Comparison of ENCODE assay signal across 25 cellular contexts in genomic region chr16:10531582-10531981, GRCh38. TPM values are rescaled to one million over a fixed set of nuclear protein-coding genes. Genes with fewer than 3 reads are reported as not detected.
DNase-seq lines count a peak whose midpoint lies in the region; ATAC-seq, FAIRE-seq and TF ChIP-seq lines count a peak whose summit lies in the region.
"Had no signal": no experiment of that assay in that cellular context is flagged by ENCODE, and none has a peak within 500 bp of the region (broad histone marks: within the 10 kb centered on the region; RNA-seq: fewer than 3 reads in every experiment).

No MANE protein-coding gene starts in this region.

- H3K27me3 ChIP-seq in left ventricle myocardium inferior (ENCODE audit: low read depth), result no peaks in the 10 kb centered on the region
- peaks cover 25 to 40% of the 10 kb centered on the region in 2 experiments for H3K27me3 ChIP-seq in K562 (ENCODE audit: control insufficient read depth in 2 of 2, insufficient read depth in 2 of 2, low read length in 2 of 2)
- H3K27me3 ChIP-seq: BE2C, BLaER1 had no signal

- DNase-seq in left ventricle myocardium inferior (no peak), left cardiac atrium (no peak), K562 (ENCODE audit: extremely low read depth in 1 of 4, low spot score in 3 of 4) (no peak), 8988T (no peak)
- DNase-seq: ACHN; BE2C; C1 segment of cervical spinal cord; CD4-positive, alpha-beta memory T cell; CD4-positive, CD25-positive, alpha-beta regulatory T cell; CD8-positive, alpha-beta memory T cell; COR-L47; DMS 273 treated with DMSO at 0.1 percent for 48 hours; DMS153; DMS53; DMS79; DND-41; EL; GDM1 had no signal

- H4K20me1 ChIP-seq in K562 (replicated peaks; ENCODE audit: control insufficient read depth, insufficient read depth, low read length), result 0 out of 2 replicates have a peak, but pooled peaks cover 5% of the 10 kb centered on the region
- H4K20me1 ChIP-seq: BLaER1 had no signal

- POLR2A ChIA-PET in HEK293 (lab: Yijun Ruan, JAX) (no interaction called here), K562 (lab: Yijun Ruan, JAX) (no interaction called here)

- H3K4me1 ChIP-seq in left ventricle myocardium inferior, result peaks cover 38% of the 10 kb centered on the region
- no peaks in the 10 kb centered on the region for H3K4me1 ChIP-seq in HEK293 (ENCODE audit: control insufficient read depth, insufficient read depth, low read length)
- no peaks in the 10 kb centered on the region for H3K4me1 ChIP-seq in K562 (replicated peaks in 1 of 2; ENCODE audit: control insufficient read depth in 2 of 2, insufficient read depth in 2 of 2, low read length in 2 of 2)
- H3K4me1 ChIP-seq: BE2C, BLaER1 had no signal

- intact Hi-C loops in left ventricle myocardium inferior (cut with micrococcal nuclease), result no loop called here
- intact Hi-C loops in left cardiac atrium (cut with DNase I), result no loop called here
- intact Hi-C loops in K562 (cut with micrococcal nuclease), result no loop called here

- H3K79me2 ChIP-seq in K562 (ENCODE audit: control insufficient read depth, insufficient read depth, low read length), result no peaks in the 10 kb centered on the region

- H3K9me3 ChIP-seq in left ventricle myocardium inferior (replicated peaks), result no peaks in the 10 kb centered on the region
- no peaks in the 10 kb centered on the region for H3K9me3 ChIP-seq in HEK293 (ENCODE audit: control insufficient read depth, insufficient read depth, low read depth, low read length)
- no peaks in the 10 kb centered on the region for H3K9me3 ChIP-seq in K562 (replicated peaks; ENCODE audit: control insufficient read depth, insufficient read depth, low read depth, low read length)
- H3K9me3 ChIP-seq: BE2C, BLaER1 had no signal

- no peak overlapping the region for H3K4me3 ChIP-seq in left ventricle myocardium inferior
- no peak overlapping the region for H3K4me3 ChIP-seq in HEK293 (ENCODE audit: low read depth, low read length)
- H3K4me3 ChIP-seq in K562, result no peak overlapping the region
- H3K4me3 ChIP-seq: BLaER1 had no signal

- no peak for ATAC-seq in left cardiac atrium
- ATAC-seq in K562, result no peak
- ATAC-seq in HG03095 (IDR thresholded peaks at IDR 0.05; ENCODE audit: unreplicated experiment), result no peak

- H3K9me1 ChIP-seq in K562 (ENCODE audit: control insufficient read depth, insufficient read depth, low read length), result no peaks in the 10 kb centered on the region

- H3K27ac ChIP-seq in left ventricle myocardium inferior (replicated peaks) (peak overlapping the region; percentile 82), HEK293 (ENCODE audit: extremely low read depth, low read depth, low read length) (no peak overlapping the region), K562 (ENCODE audit: extremely low read depth, low read depth, low read length) (no peak overlapping the region)
- H3K27ac ChIP-seq: 22Rv1, BLaER1 had no signal

- H3K9ac ChIP-seq in K562 (ENCODE audit: insufficient read depth in 1 of 2, low read depth in 2 of 2, low read length in 2 of 2), result no peak overlapping the region
- H3K9ac ChIP-seq: BLaER1 had no signal

- TF ChIP-seq CTCF in left ventricle myocardium inferior (IDR thresholded peaks at IDR 0.05; ENCODE audit: borderline replicate concordance) (no peak), HEK293 (tag by site-specific recombination; IDR thresholded peaks at IDR 0.05) (no peak), K562 (IDR thresholded peaks at IDR 0.05 in 2 of 3, conservative IDR thresholded peaks at IDR 0.05 in 1 of 3; ENCODE audit: insufficient read depth in 2 of 3, low read depth in 1 of 3, low read length in 3 of 3) (no peak)

- CTCF ChIA-PET in HEK293 (lab: Yijun Ruan, JAX), result interaction anchor here (0.7 to 4.2 kb wide), 2 partner anchors 10 to 23 kb away, joined by 3 to 17 read pairs; no protein-coding TSS in a partner anchor
- CTCF ChIA-PET in K562 (lab: Yijun Ruan, JAX; ENCODE audit: low intra/inter-chr PET ratio), result no interaction called here

- TF ChIP-seq POLR2A in K562 (conservative IDR thresholded peaks at IDR 0.05), result no peak

- BruUV-seq in K562 (replicated peaks; lab: Mats Ljungman, UMichigan), result no TSS peak

- no peak overlapping the region for H3K4me2 ChIP-seq in K562 (ENCODE audit: insufficient read depth, low read length)
- H3K4me2 ChIP-seq: BLaER1 had no signal

- TF ChIP-seq RAD21 in K562 (CRISPR knock-in tag; conservative IDR thresholded peaks at IDR 0.05 in 1 of 2, IDR thresholded peaks at IDR 0.05 in 1 of 2), result no peak

- no peak for FAIRE-seq in K562 (lab: Jason Lieb, UNC)
- FAIRE-seq: A204.1, GM12891 had no signal

- no peak for TF ChIP-seq EP300 in K562 (IDR thresholded peaks at IDR 0.05; ENCODE audit: low read length)

- H3K36me3 ChIP-seq in left ventricle myocardium inferior (peaks cover 94% of the 10 kb centered on the region), HEK293 (ENCODE audit: control insufficient read depth in 2 of 2, insufficient read depth in 1 of 2, low read length in 2 of 2) (peaks cover 0 to 17% of the 10 kb centered on the region in 2 experiments; a peak in 2 of 3 replicates), K562 (ENCODE audit: control insufficient read depth, insufficient read depth, low read length) (no peaks in the 10 kb centered on the region)
- H3K36me3 ChIP-seq: BE2C, BLaER1 had no signal

- in situ Hi-C loops in K562 (cut with MboI), result no loop called here

- H2AFZ ChIP-seq in K562 (ENCODE audit: low read depth, low read length), result no peak overlapping the region

TF ChIP-seq in HEK293, 187 proteins besides CTCF, POLR2A, EP300 and RAD21:
- TF ChIP-seq ZNF24 (tag by site-specific recombination; IDR thresholded peaks at IDR 0.05) (peak; percentile 40; the same call in 1 of the 2 replicates), ZNF549 (tag by site-specific recombination; IDR thresholded peaks at IDR 0.05) (no peak), ZSCAN23 (tag by site-specific recombination; IDR thresholded peaks at IDR 0.05) (no peak), ZNF391 (tag by site-specific recombination; IDR thresholded peaks at IDR 0.05; ENCODE audit: borderline replicate concordance, low read depth) (no peak), HOXD13 (CRISPR knock-in tag; IDR thresholded peaks at IDR 0.05; ENCODE audit: borderline replicate concordance) (no peak)

TF ChIP-seq in K562, 482 proteins besides CTCF, POLR2A, EP300 and RAD21:
- no peak for TF ChIP-seq STAT5A (IDR thresholded peaks at IDR 0.05; ENCODE audit: borderline replicate concordance, low read length)
- no peak for TF ChIP-seq TSC22D4 (tag; IDR thresholded peaks at IDR 0.05)
- TF ChIP-seq FOXA3 (CRISPR knock-in tag; conservative IDR thresholded peaks at IDR 0.05 in 1 of 2, IDR thresholded peaks at IDR 0.05 in 1 of 2), result no peak
- TF ChIP-seq MECOM (CRISPR knock-in tag; IDR thresholded peaks at IDR 0.05), result no peak
- no peak for TF ChIP-seq SNAPC5 (CRISPR knock-in tag; IDR thresholded peaks at IDR 0.05)
- TF ChIP-seq, protein P1, sequence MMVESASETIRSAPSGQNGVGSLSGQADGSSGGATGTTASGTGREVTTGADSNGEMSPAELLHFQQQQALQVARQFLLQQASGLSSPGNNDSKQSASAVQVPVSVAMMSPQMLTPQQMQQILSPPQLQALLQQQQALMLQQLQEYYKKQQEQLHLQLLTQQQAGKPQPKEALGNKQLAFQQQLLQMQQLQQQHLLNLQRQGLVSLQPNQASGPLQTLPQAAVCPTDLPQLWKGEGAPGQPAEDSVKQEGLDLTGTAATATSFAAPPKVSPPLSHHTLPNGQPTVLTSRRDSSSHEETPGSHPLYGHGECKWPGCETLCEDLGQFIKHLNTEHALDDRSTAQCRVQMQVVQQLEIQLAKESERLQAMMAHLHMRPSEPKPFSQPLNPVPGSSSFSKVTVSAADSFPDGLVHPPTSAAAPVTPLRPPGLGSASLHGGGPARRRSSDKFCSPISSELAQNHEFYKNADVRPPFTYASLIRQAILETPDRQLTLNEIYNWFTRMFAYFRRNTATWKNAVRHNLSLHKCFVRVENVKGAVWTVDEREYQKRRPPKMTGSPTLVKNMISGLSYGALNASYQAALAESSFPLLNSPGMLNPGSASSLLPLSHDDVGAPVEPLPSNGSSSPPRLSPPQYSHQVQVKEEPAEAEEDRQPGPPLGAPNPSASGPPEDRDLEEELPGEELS (CRISPR knock-in tag; IDR thresholded peaks at IDR 0.05; ENCODE audit: borderline replicate concordance), result no peak
- TF ChIP-seq HDAC1 (IDR thresholded peaks at IDR 0.05), result no peak
- peak; percentile 93 for TF ChIP-seq ZNF24 (IDR thresholded peaks at IDR 0.05)
- TF ChIP-seq PTTG1 (tag; IDR thresholded peaks at IDR 0.05; ENCODE audit: low read depth), result no peak

RNA-seq across cellular contexts. Expression of gene EMP2, which starts 48.8 kb away (rescaled TPM):
- 60.5 TPM for total RNA-seq in left ventricle myocardium inferior
- total RNA-seq in left cardiac atrium, result 10 to 100 TPM; 63.4 to 65.2 TPM
- total RNA-seq in K562 (2011; cell fraction: chromatin; rRNA removed; ENCODE audit: low replicate concordance), result 5.2 and 10.4 TPM in 2 replicates
- total RNA-seq in K562 (2011; cell fraction: nucleolus; rRNA removed), result 3.8 and 5.5 TPM in 2 replicates
- total RNA-seq in K562 (2011; cell fraction: nucleoplasm; rRNA removed), result 4.5 and 8.7 TPM in 2 replicates
- 0.73 and 0.98 TPM in 2 replicates for total RNA-seq in K562 (2014; rRNA removed)
- 2.1 and 2.9 TPM in 2 replicates for total RNA-seq in K562 (2014; rRNA removed; fragmentation: Illumina TruSeq; extraction: Trizol)
- 0.76 and 1.4 TPM in 2 replicates for total RNA-seq in K562 (2015; rRNA removed; fragmentation: Illumina TruSeq; extraction: Trizol)
- total RNA-seq in K562 (2021), result 3.3 TPM in 2 replicates
- 5.6 and 6.2 TPM in 2 replicates for polyA plus RNA-seq in K562 (2011; rRNA removed)
- polyA plus RNA-seq in K562 (2011; cell fraction: cytosol; rRNA removed), result 6.1 and 8.6 TPM in 2 replicates
- 2.2 and 3.7 TPM in 2 replicates for polyA plus RNA-seq in K562 (2011; cell fraction: nucleus; rRNA removed)
- polyA plus RNA-seq in K562 (2012), result 4.0 and 5.3 TPM in 2 replicates
- 3.1 and 3.8 TPM in 2 replicates for polyA plus RNA-seq in K562 (2014; fragmentation: Illumina TruSeq; extraction: Trizol)
- polyA plus RNA-seq in K562 (2014; fragmentation: Nextera tagmentation; extraction: Ambion mirVana), result 1 to 10 TPM; 3.1 TPM
- 0.78 and 0.89 TPM in 2 replicates for polyA plus RNA-seq in K562 (2014; rRNA removed)
- 6.8 and 11.1 TPM in 2 replicates for polyA minus RNA-seq in K562 (2011; rRNA and poly(A)+ RNA removed)
- 3.0 and 3.7 TPM in 2 replicates for polyA minus RNA-seq in K562 (2011; cell fraction: cytosol; rRNA and poly(A)+ RNA removed)
- 1.1 and 1.3 TPM in 2 replicates for polyA minus RNA-seq in K562 (2011; cell fraction: nucleus; rRNA and poly(A)+ RNA removed)
- total RNA-seq: CD4-positive, alpha-beta memory T cell; CD4-positive, CD25-positive, alpha-beta regulatory T cell; CD8-positive, alpha-beta memory T cell had no signal
- polyA plus RNA-seq: CD14-positive monocyte; CD4-positive, alpha-beta memory T cell; CD4-positive, CD25-positive, alpha-beta regulatory T cell; CD8-positive, alpha-beta memory T cell had no signal
